Comparison of ENCODE assay signal across 1 cellular context in genomic region chr18:73683618-73684238, GRCh38.
TF ChIP-seq lines count a peak whose summit lies in the region.

No MANE protein-coding gene starts in this region.

TF ChIP-seq in GM23338, 12 proteins besides CTCF, POLR2A, EP300 and RAD21 (continued from another document):
- TF ChIP-seq, protein P1, sequence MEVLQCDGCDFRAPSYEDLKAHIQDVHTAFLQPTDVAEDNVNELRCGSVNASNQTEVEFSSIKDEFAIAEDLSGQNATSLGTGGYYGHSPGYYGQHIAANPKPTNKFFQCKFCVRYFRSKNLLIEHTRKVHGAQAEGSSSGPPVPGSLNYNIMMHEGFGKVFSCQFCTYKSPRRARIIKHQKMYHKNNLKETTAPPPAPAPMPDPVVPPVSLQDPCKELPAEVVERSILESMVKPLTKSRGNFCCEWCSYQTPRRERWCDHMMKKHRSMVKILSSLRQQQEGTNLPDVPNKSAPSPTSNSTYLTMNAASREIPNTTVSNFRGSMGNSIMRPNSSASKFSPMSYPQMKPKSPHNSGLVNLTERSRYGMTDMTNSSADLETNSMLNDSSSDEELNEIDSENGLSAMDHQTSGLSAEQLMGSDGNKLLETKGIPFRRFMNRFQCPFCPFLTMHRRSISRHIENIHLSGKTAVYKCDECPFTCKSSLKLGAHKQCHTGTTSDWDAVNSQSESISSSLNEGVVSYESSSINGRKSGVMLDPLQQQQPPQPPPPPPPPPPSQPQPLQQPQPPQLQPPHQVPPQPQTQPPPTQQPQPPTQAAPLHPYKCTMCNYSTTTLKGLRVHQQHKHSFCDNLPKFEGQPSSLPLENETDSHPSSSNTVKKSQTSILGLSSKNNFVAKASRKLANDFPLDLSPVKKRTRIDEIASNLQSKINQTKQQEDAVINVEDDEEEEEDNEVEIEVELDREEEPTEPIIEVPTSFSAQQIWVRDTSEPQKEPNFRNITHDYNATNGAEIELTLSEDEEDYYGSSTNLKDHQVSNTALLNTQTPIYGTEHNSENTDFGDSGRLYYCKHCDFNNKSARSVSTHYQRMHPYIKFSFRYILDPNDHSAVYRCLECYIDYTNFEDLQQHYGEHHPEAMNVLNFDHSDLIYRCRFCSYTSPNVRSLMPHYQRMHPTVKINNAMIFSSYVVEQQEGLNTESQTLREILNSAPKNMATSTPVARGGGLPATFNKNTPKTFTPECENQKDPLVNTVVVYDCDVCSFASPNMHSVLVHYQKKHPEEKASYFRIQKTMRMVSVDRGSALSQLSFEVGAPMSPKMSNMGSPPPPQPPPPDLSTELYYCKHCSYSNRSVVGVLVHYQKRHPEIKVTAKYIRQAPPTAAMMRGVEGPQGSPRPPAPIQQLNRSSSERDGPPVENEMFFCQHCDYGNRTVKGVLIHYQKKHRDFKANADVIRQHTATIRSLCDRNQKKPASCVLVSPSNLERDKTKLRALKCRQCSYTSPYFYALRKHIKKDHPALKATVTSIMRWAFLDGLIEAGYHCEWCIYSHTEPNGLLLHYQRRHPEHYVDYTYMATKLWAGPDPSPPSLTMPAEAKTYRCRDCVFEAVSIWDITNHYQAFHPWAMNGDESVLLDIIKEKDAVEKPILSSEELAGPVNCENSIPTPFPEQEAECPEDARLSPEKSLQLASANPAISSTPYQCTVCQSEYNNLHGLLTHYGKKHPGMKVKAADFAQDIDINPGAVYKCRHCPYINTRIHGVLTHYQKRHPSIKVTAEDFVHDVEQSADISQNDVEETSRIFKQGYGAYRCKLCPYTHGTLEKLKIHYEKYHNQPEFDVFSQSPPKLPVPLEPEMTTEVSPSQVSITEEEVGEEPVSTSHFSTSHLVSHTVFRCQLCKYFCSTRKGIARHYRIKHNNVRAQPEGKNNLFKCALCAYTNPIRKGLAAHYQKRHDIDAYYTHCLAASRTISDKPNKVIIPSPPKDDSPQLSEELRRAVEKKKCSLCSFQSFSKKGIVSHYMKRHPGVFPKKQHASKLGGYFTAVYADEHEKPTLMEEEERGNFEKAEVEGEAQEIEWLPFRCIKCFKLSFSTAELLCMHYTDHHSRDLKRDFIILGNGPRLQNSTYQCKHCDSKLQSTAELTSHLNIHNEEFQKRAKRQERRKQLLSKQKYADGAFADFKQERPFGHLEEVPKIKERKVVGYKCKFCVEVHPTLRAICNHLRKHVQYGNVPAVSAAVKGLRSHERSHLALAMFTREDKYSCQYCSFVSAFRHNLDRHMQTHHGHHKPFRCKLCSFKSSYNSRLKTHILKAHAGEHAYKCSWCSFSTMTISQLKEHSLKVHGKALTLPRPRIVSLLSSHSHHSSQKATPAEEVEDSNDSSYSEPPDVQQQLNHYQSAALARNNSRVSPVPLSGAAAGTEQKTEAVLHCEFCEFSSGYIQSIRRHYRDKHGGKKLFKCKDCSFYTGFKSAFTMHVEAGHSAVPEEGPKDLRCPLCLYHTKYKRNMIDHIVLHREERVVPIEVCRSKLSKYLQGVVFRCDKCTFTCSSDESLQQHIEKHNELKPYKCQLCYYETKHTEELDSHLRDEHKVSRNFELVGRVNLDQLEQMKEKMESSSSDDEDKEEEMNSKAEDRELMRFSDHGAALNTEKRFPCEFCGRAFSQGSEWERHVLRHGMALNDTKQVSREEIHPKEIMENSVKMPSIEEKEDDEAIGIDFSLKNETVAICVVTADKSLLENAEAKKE (CRISPR knock-in tag; IDR thresholded peaks at IDR 0.05), result no peak
- TF ChIP-seq JUNB (IDR thresholded peaks at IDR 0.05; ENCODE audit: unreplicated experiment), result no peak
- TF ChIP-seq EZH2 (IDR thresholded peaks at IDR 0.05; ENCODE audit: low read depth, unreplicated experiment), result no peak
- no peak for TF ChIP-seq ZNF114 (CRISPR knock-in tag; IDR thresholded peaks at IDR 0.05)
- no peak for TF ChIP-seq POLR2AphosphoS5 (IDR thresholded peaks at IDR 0.05; ENCODE audit: low read depth)
